8 cellular contexts compared by ENCODE assay signal in genomic region chr10:96765406-96766240, GRCh38. TPM values are rescaled to one million over a fixed set of nuclear protein-coding genes. Genes with fewer than 3 reads are reported as not detected.
DNase-seq lines count a peak whose midpoint lies in the region; ATAC-seq and TF ChIP-seq lines count a peak whose summit lies in the region.

No MANE protein-coding gene starts in this region.

- TF ChIP-seq CTCF in AG10803 (conservative IDR thresholded peaks at IDR 0.05; ENCODE audit: low read length) (peak; percentile 94), endothelial cell (IDR thresholded peaks at IDR 0.05; ENCODE audit: unreplicated experiment) (peak; percentile 70)

- H3K4me1 Mint-ChIP-seq in endothelial cell (ENCODE audit: unreplicated experiment), result no peaks in the 10 kb centered on the region

- H3K9me3 Mint-ChIP-seq in endothelial cell (ENCODE audit: unreplicated experiment), result no peaks in the 10 kb centered on the region

- H3K27ac Mint-ChIP-seq in endothelial cell (ENCODE audit: unreplicated experiment), result no peak overlapping the region

- peaks cover 3% of the 10 kb centered on the region for H3K27me3 Mint-ChIP-seq in endothelial cell (ENCODE audit: unreplicated experiment)

- peak; percentile 50 for ATAC-seq in GM18909 (IDR thresholded peaks at IDR 0.05; ENCODE audit: poor library complexity, unreplicated experiment)

- DNase-seq in AG10803 (ENCODE audit: low read depth) (peak; percentile 57), NCI-H82 (lab: John Stamatoyannopoulos, UW) (peak; percentile 78), endothelial cell (ENCODE audit: low spot score) (peak; percentile 65), myocyte (ENCODE audit: low read depth) (peak; percentile 46), NCI-H2227 treated with DMSO at 0.1 percent for 48 hours (lab: John Stamatoyannopoulos, UW) (no peak)
- DNase-seq in activated CD8-positive, alpha-beta memory T cell treated with anti-CD3 and anti-CD28 coated beads for 4 hours (ENCODE audit: low read depth in 2 of 2), result peak; percentile 54 to 62
- DNase-seq in stimulated activated CD8-positive, alpha-beta memory T cell treated with anti-CD3 and anti-CD28 coated beads, Interleukin-7, amount 100 ng/mL, for 48 hours (ENCODE audit: extremely low read depth in 1 of 2, low read depth in 1 of 2), result peak; percentile 29 to 51

- no peak overlapping the region for H3K4me3 ChIP-seq in AG10803 (ENCODE audit: low read length)

- no peak overlapping the region for H3K4me3 Mint-ChIP-seq in endothelial cell (ENCODE audit: unreplicated experiment)

- no peaks in the 10 kb centered on the region for H3K36me3 Mint-ChIP-seq in endothelial cell (ENCODE audit: low read depth, unreplicated experiment)

RNA-seq across cellular contexts. Expression of gene PIK3AP1, which starts 45.3 kb away (rescaled TPM):
- 9.0 TPM for total RNA-seq in endothelial cell (ENCODE audit: unreplicated experiment)
- total RNA-seq in myocyte, result 0.29 and 2.0 TPM in 2 replicates
- 0.68 TPM for polyA plus RNA-seq in myocyte (2012)
